ENCODE assay signal across 19 cellular contexts in genomic region chr22:45546333-45547015, GRCh38. TPM values are rescaled to one million over a fixed set of nuclear protein-coding genes. Genes with fewer than 3 reads are reported as not detected.
DNase-seq lines count a peak whose midpoint lies in the region; ATAC-seq, FAIRE-seq and TF ChIP-seq lines count a peak whose summit lies in the region.
"Had no signal": no experiment of that assay in that cellular context is flagged by ENCODE, and none has a peak within 500 bp of the region (broad histone marks: within the 10 kb centered on the region; RNA-seq: fewer than 3 reads in every experiment).

No MANE protein-coding gene starts in this region.

- H3K4me3 ChIP-seq in right cardiac atrium (ENCODE audit: low read length) (no peak overlapping the region), GM12878 (no peak overlapping the region), mesenchymal stem cell (ENCODE audit: insufficient read depth in 1 of 2, low read depth in 1 of 2, low read length in 2 of 2) (no peak overlapping the region), SJCRH30 (no peak overlapping the region)
- H3K4me3 ChIP-seq: BLaER1 had no signal

- H2BK12ac ChIP-seq in mesenchymal stem cell (ENCODE audit: low read length in 2 of 2), result no peak overlapping the region

- H2BK15ac ChIP-seq in mesenchymal stem cell (ENCODE audit: low read depth, poor library complexity, severe bottlenecking), result peak overlapping the region; percentile 34

- no peak overlapping the region for H3K18ac ChIP-seq in mesenchymal stem cell (ENCODE audit: low read depth in 1 of 2, low read length in 2 of 2)

- no peaks in the 10 kb centered on the region for H3K79me2 ChIP-seq in GM12878 (ENCODE audit: control insufficient read depth, insufficient read depth, low read length)

- TF ChIP-seq POLR2A in GM12878 (IDR thresholded peaks at IDR 0.05; ENCODE audit: low read depth, low read length), result no peak

- CTCF ChIA-PET in GM12878 (lab: Yijun Ruan, JAX), result no interaction called here

- H3K9ac ChIP-seq in GM12878 (ENCODE audit: control insufficient read depth, insufficient read depth, low read length), result no peak overlapping the region
- no peak overlapping the region for H3K9ac ChIP-seq in mesenchymal stem cell (ENCODE audit: low read length)
- H3K9ac ChIP-seq: BLaER1 had no signal

- peaks cover 0 to 2% of the 10 kb centered on the region in 2 donors for H3K4me1 Mint-ChIP-seq in effector memory CD8-positive, alpha-beta T cell (ENCODE audit: low read depth in 2 of 2)
- H3K4me1 Mint-ChIP-seq: CD4-positive, alpha-beta memory T cell had no signal

- H3K27me3 Mint-ChIP-seq in effector memory CD8-positive, alpha-beta T cell, result peaks cover 26 to 41% of the 10 kb centered on the region in 2 donors

- H3K27ac Mint-ChIP-seq in effector memory CD8-positive, alpha-beta T cell, result no peak overlapping the region
- H3K27ac Mint-ChIP-seq: CD4-positive, alpha-beta memory T cell; HFFc6 had no signal

- ATAC-seq in right cardiac atrium (no peak), Right ventricle myocardium inferior (no peak), GM12878 (no peak), GM18907 (IDR thresholded peaks at IDR 0.05; ENCODE audit: unreplicated experiment) (no peak)
- ATAC-seq in effector memory CD8-positive, alpha-beta T cell (replicated peaks), result no peak
- ATAC-seq: PC-3 had no signal

- no peak overlapping the region for H2BK120ac ChIP-seq in mesenchymal stem cell (ENCODE audit: low read depth, low read length)

- no peak for TF ChIP-seq CTCF in GM12878 (IDR thresholded peaks at IDR 0.05 in 2 of 3, conservative IDR thresholded peaks at IDR 0.05 in 1 of 3; ENCODE audit: control insufficient read depth in 2 of 3, extremely low read depth in 1 of 3, insufficient read depth in 1 of 3, low read depth in 3 of 3, low read length in 3 of 3)

- H3K36me3 ChIP-seq in GM12878 (ENCODE audit: control insufficient read depth in 2 of 2, insufficient read depth in 2 of 2, low read length in 1 of 2) (no peaks in the 10 kb centered on the region), mesenchymal stem cell (ENCODE audit: control insufficient read depth in 1 of 2, insufficient read depth in 2 of 2, low read depth in 1 of 2, low read length in 2 of 2) (peaks cover 86 to 88% of the 10 kb centered on the region in 2 experiments), SJCRH30 (no peaks in the 10 kb centered on the region)

- H4K91ac ChIP-seq in mesenchymal stem cell (ENCODE audit: low read length), result no peak overlapping the region

- FAIRE-seq in GM12878 (lab: Jason Lieb, UNC), result no peak
- FAIRE-seq: H1 had no signal

- no peaks in the 10 kb centered on the region for H3K27me3 ChIP-seq in right cardiac atrium (ENCODE audit: control insufficient read depth, insufficient read depth)
- H3K27me3 ChIP-seq in GM12878 (replicated peaks in 1 of 2; ENCODE audit: control insufficient read depth in 2 of 2, insufficient read depth in 2 of 2, low read length in 1 of 2), result no peaks in the 10 kb centered on the region; a peak in 2 of 4 replicates
- H3K27me3 ChIP-seq in mesenchymal stem cell (ENCODE audit: control insufficient read depth in 1 of 2, insufficient read depth in 1 of 2, low read length in 2 of 2), result no peaks in the 10 kb centered on the region
- H3K27me3 ChIP-seq in SJCRH30, result no peaks in the 10 kb centered on the region
- H3K27me3 ChIP-seq: BLaER1 had no signal

- H4K8ac ChIP-seq in mesenchymal stem cell (ENCODE audit: low read length), result no peak overlapping the region

- H3K9me3 Mint-ChIP-seq in effector memory CD8-positive, alpha-beta T cell, result no peaks in the 10 kb centered on the region
- H3K9me3 Mint-ChIP-seq: CD4-positive, alpha-beta memory T cell; HFFc6 had no signal

- H3K27ac ChIP-seq in right cardiac atrium (ENCODE audit: low read length), result no peak overlapping the region
- H3K27ac ChIP-seq in GM12878 (ENCODE audit: control insufficient read depth, insufficient read depth), result no peak overlapping the region
- H3K27ac ChIP-seq in mesenchymal stem cell (ENCODE audit: low read length, poor library complexity, severe bottlenecking), result no peak overlapping the region
- no peak overlapping the region for H3K27ac ChIP-seq in SJCRH30
- H3K27ac ChIP-seq: BLaER1 had no signal

- no peaks in the 10 kb centered on the region for H3K9me3 ChIP-seq in right cardiac atrium (ENCODE audit: control insufficient read depth, low read length)
- no peaks in the 10 kb centered on the region; the same call in 2 of the 3 replicates for H3K9me3 ChIP-seq in GM12878 (replicated peaks; ENCODE audit: control insufficient read depth, insufficient read depth, low read length)
- H3K9me3 ChIP-seq in mesenchymal stem cell (ENCODE audit: control insufficient read depth, low read length), result no peaks in the 10 kb centered on the region
- no peaks in the 10 kb centered on the region for H3K9me3 ChIP-seq in SJCRH30 (replicated peaks)
- H3K9me3 ChIP-seq: BLaER1 had no signal

- no peak overlapping the region for H3K14ac ChIP-seq in mesenchymal stem cell (ENCODE audit: low read length in 2 of 2)

- no peak overlapping the region for H3K23ac ChIP-seq in mesenchymal stem cell (ENCODE audit: low read length in 2 of 2)

- no peaks in the 10 kb centered on the region for H4K20me1 ChIP-seq in GM12878 (ENCODE audit: control insufficient read depth, insufficient read depth)

- no peak overlapping the region for H2AK5ac ChIP-seq in mesenchymal stem cell (ENCODE audit: low read length, severe bottlenecking)

- no peak overlapping the region for H2BK5ac ChIP-seq in mesenchymal stem cell (ENCODE audit: low read depth, low read length, poor library complexity, severe bottlenecking)

- H3K79me1 ChIP-seq in mesenchymal stem cell (replicated peaks; ENCODE audit: low read length, poor library complexity, severe bottlenecking), result peaks cover 18% of the 10 kb centered on the region

- DNase-seq in right cardiac atrium (peak in 2 of 3 donors; percentile 12 to 51), Right ventricle myocardium inferior (ENCODE audit: missing footprints) (no peak), GM12878 (ENCODE audit: low read depth, low spot score) (no peak), mesenchymal stem cell (no peak), SJCRH30 (no peak)
- DNase-seq in effector memory CD8-positive, alpha-beta T cell, result no peak
- DNase-seq: Calu3; CD4-positive, alpha-beta memory T cell; HFFc6; KG1; NCI-H1694 treated with DMSO at 0.1 percent for 48 hours; NCI-H2171 treated with DMSO at 0.1 percent for 48 hours; NCI-H748 treated with DMSO at 0.1 percent for 48 hours; PC-3; RPMI8226; SIG-M5 had no signal

- RAD21 ChIA-PET in GM12878 (lab: Charles Lee; ENCODE audit: unreplicated experiment), result no interaction called here

- peaks cover 5% of the 10 kb centered on the region for H3K36me3 Mint-ChIP-seq in effector memory CD8-positive, alpha-beta T cell (ENCODE audit: insufficient read depth)
- H3K36me3 Mint-ChIP-seq: CD4-positive, alpha-beta memory T cell had no signal

- no peak overlapping the region for H3K4ac ChIP-seq in mesenchymal stem cell (ENCODE audit: low read depth in 1 of 2, low read length in 2 of 2)

- in situ Hi-C loops in GM12878 (cut with MboI), result no loop called here

- TF ChIP-seq EP300 in GM12878 (IDR thresholded peaks at IDR 0.05; ENCODE audit: borderline replicate concordance in 1 of 2, control insufficient read depth in 1 of 2, low read depth in 2 of 2, low read length in 2 of 2), result no peak

- no peak overlapping the region for H2AFZ ChIP-seq in GM12878 (ENCODE audit: control insufficient read depth, low read depth, low read length)
- H2AFZ ChIP-seq in mesenchymal stem cell (ENCODE audit: low read depth, low read length), result no peak overlapping the region

- 91% methylated on average over 21 of the region's 21 CpGs for WGBS in right cardiac atrium
- WGBS in GM12878 (ENCODE audit: insufficient coverage, insufficient replicate concordance, low lambda C conversion rate, missing lambda C conversion rate), result 44% methylated on average over 21 of the region's 21 CpGs
- WGBS in mesenchymal stem cell, result 92% methylated on average over 21 of the region's 21 CpGs

- H3K4me2 ChIP-seq in GM12878 (ENCODE audit: control insufficient read depth, insufficient read depth) (no peak overlapping the region), mesenchymal stem cell (ENCODE audit: low read length, poor library complexity, severe bottlenecking) (no peak overlapping the region)
- H3K4me2 ChIP-seq: BLaER1 had no signal

- intact Hi-C loops in right cardiac atrium (cut with DNase I), result loop anchor here in 1 of 4 donors (10.0 kb wide), 1 partner anchor 112 kb away; no protein-coding TSS in a partner anchor
- intact Hi-C loops in Right ventricle myocardium inferior (cut with DNase I), result no loop called here
- intact Hi-C loops in GM12878 (cut with micrococcal nuclease; ENCODE audit: unreplicated experiment), result no loop called here

- no TSS peak for BruUV-seq in GM12878 (replicated peaks; lab: Mats Ljungman, UMichigan)

- H3K4me1 ChIP-seq in right cardiac atrium (ENCODE audit: control insufficient read depth, insufficient read depth, low read length) (peaks cover 3% of the 10 kb centered on the region), GM12878 (ENCODE audit: control insufficient read depth, insufficient read depth, low read length) (no peaks in the 10 kb centered on the region), mesenchymal stem cell (ENCODE audit: control insufficient read depth, insufficient read depth, low read depth, low read length) (peaks cover 31% of the 10 kb centered on the region), SJCRH30 (no peaks in the 10 kb centered on the region)

- POLR2A ChIA-PET in GM12878 (lab: Charles Lee), result no interaction called here

- SMC1A ChIA-PET in GM12878 (lab: Charles Lee; ENCODE audit: uncharacterized antibody, unreplicated experiment), result no interaction called here

- no peak for TF ChIP-seq RAD21 in GM12878 (IDR thresholded peaks at IDR 0.05; ENCODE audit: insufficient read depth, low read depth, low read length)

- H3K4me3 Mint-ChIP-seq in effector memory CD8-positive, alpha-beta T cell, result no peak overlapping the region
- H3K4me3 Mint-ChIP-seq: CD4-positive, alpha-beta memory T cell; HFFc6 had no signal

RNA-seq across cellular contexts. Expression of gene FBLN1, which starts 43.8 kb away (rescaled TPM):
- total RNA-seq in right cardiac atrium (100 to 1,000 TPM; 286 to 456 (median 397) TPM), Right ventricle myocardium inferior (113 TPM), GM12878 (2014; rRNA removed) (not detected in 2 replicates), GM12878 (2014; rRNA removed; fragmentation: Illumina TruSeq; extraction: Trizol) (not detected in 2 replicates), GM12878 (2021) (0.51 and 0.90 TPM in 2 replicates)
- polyA plus RNA-seq in right cardiac atrium (228 TPM), GM12878 (2011; rRNA removed) (not detected in 2 replicates), GM12878 (2014; fragmentation: Illumina TruSeq; extraction: Trizol) (not detected in 2 replicates), GM12878 (2014; fragmentation: Nextera tagmentation; extraction: Ambion mirVana) (not detected), GM12878 (2014; rRNA removed) (not detected in 2 replicates), GM12878 (2016; fragmentation: Nextera tagmentation; extraction: Ambion mirVana) (under 1 TPM in 1 of 2 experiments, not detected in 1; 0.20 TPM)
- not detected in 2 replicates for total RNA-seq in GM12878 (2013; cell fraction: nucleolus; rRNA removed)
- not detected for polyA plus RNA-seq in GM12878 (2011; ENCODE audit: low read depth)
- polyA plus RNA-seq in GM12878 (2011; cell fraction: cytosol; rRNA removed), result not detected in 2 replicates
- not detected in 2 replicates for polyA plus RNA-seq in GM12878 (2011; cell fraction: nucleus; rRNA removed)
- polyA plus RNA-seq in GM12878 (2012), result not detected in 2 replicates
- not detected in 2 replicates for polyA minus RNA-seq in GM12878 (2011; rRNA and poly(A)+ RNA removed)
- polyA minus RNA-seq in GM12878 (2011; cell fraction: cytosol; rRNA and poly(A)+ RNA removed), result 1.8 and 2.0 TPM in 2 replicates
- polyA minus RNA-seq in GM12878 (2011; cell fraction: nucleus; rRNA and poly(A)+ RNA removed), result 0.48 TPM in 1 of 2 replicates, not detected in the other
- 190 TPM for polyA plus RNA-seq in mesenchymal stem cell (2013, experiment 1 of 2)
- 191 TPM for polyA plus RNA-seq in mesenchymal stem cell (2013, experiment 2 of 2)
- 19.6 and 21.0 TPM in 2 replicates for total RNA-seq in SJCRH30 (2014; rRNA removed; shearing (Covaris generic))
- total RNA-seq: CD4-positive, alpha-beta memory T cell had no signal
- polyA plus RNA-seq: CD4-positive, alpha-beta memory T cell had no signal

Comparison
In these comparisons a context has a peak if more than half of its experiments do, and no peak if none do; other contexts are left out.
1. DNase-seq: peak in right cardiac atrium (2 of 3); none in Right ventricle myocardium inferior (single experiment), GM12878 (single experiment), mesenchymal stem cell (single experiment), SJCRH30 (0 of 2) and effector memory CD8-positive, alpha-beta T cell (0 of 3).
2. RNA of gene FBLN1, which starts 43.8 kb away (total RNA-seq): 286 to 456 TPM in right cardiac atrium, 113 TPM in Right ventricle myocardium inferior (single experiment) and 19.6 to 21.0 TPM in SJCRH30; 0.51 to 0.90 TPM in GM12878; every median in the first group is over 10 times any median in the second.